1 cellular context compared by ENCODE assay signal in genomic region chr17:40862985-40863733, GRCh38.
A peak's percentile ranks its signal among the peaks of the same experiment; 100 is the strongest.
TF ChIP-seq lines count a peak whose summit lies in the region.

No MANE protein-coding gene starts in this region.

TF ChIP-seq in HepG2, 621 proteins besides CTCF, POLR2A, EP300 and RAD21 (continued from another document):
- no peak for TF ChIP-seq GMEB1 (CRISPR knock-in tag; IDR thresholded peaks at IDR 0.05; ENCODE audit: borderline replicate concordance)
- TF ChIP-seq ZFP36L1 (CRISPR knock-in tag; IDR thresholded peaks at IDR 0.05) = no peak
- no peak for TF ChIP-seq NKX3-1 (CRISPR knock-in tag; IDR thresholded peaks at IDR 0.05)
- TF ChIP-seq ZSCAN31 (CRISPR knock-in tag; IDR thresholded peaks at IDR 0.05; ENCODE audit: low read depth) = peak; percentile 56; the same call in 1 of the 2 replicates
- TF ChIP-seq MED13 (CRISPR knock-in tag; IDR thresholded peaks at IDR 0.05) = no peak
- TF ChIP-seq HOXA7 (CRISPR knock-in tag; IDR thresholded peaks at IDR 0.05) = no peak
- TF ChIP-seq FUBP1 (CRISPR knock-in tag; IDR thresholded peaks at IDR 0.05; ENCODE audit: borderline replicate concordance) = no peak
- peak; percentile 31; the same call in 1 of the 2 replicates for TF ChIP-seq ZNF788 (CRISPR knock-in tag; IDR thresholded peaks at IDR 0.05; ENCODE audit: borderline replicate concordance)
- no peak for TF ChIP-seq RXRA (CRISPR knock-in tag; IDR thresholded peaks at IDR 0.05)
- TF ChIP-seq SP140L (CRISPR knock-in tag; IDR thresholded peaks at IDR 0.05; ENCODE audit: borderline replicate concordance) = no peak
- no peak for TF ChIP-seq ZNF678 (CRISPR knock-in tag; IDR thresholded peaks at IDR 0.05)
- no peak for TF ChIP-seq KLF15 (CRISPR knock-in tag; IDR thresholded peaks at IDR 0.05; ENCODE audit: borderline replicate concordance)
- TF ChIP-seq ZNF484 (CRISPR knock-in tag; IDR thresholded peaks at IDR 0.05; ENCODE audit: borderline replicate concordance, low read depth) = no peak
